Comparison of ENCODE assay signal across 1 cellular context in genomic region chr6:43803055-43803782, GRCh38.
TF ChIP-seq lines count a peak whose summit lies in the region.

No MANE protein-coding gene starts in this region.

TF ChIP-seq in HepG2, 621 proteins besides CTCF, POLR2A, EP300 and RAD21 (continued from another document and continues in another):
- TF ChIP-seq RELA (CRISPR knock-in tag; IDR thresholded peaks at IDR 0.05) = no peak
- no peak for TF ChIP-seq POLR2AphosphoS5 (IDR thresholded peaks at IDR 0.05; ENCODE audit: low read depth, low read length)
- TF ChIP-seq CEBPZ (IDR thresholded peaks at IDR 0.05; ENCODE audit: low read length) = no peak
- peak; percentile 84 for TF ChIP-seq RXRB (CRISPR knock-in tag; IDR thresholded peaks at IDR 0.05; ENCODE audit: borderline replicate concordance)
- no peak for TF ChIP-seq ZFP36L2 (CRISPR knock-in tag; IDR thresholded peaks at IDR 0.05)
- TF ChIP-seq MEIS2 (CRISPR knock-in tag; IDR thresholded peaks at IDR 0.05) = no peak
- TF ChIP-seq PHF20 (CRISPR knock-in tag; IDR thresholded peaks at IDR 0.05) = no peak
- TF ChIP-seq PBX2 (CRISPR knock-in tag; IDR thresholded peaks at IDR 0.05) = no peak
- no peak for TF ChIP-seq MIER3 (CRISPR knock-in tag; IDR thresholded peaks at IDR 0.05; ENCODE audit: borderline replicate concordance)
- TF ChIP-seq KDM3A (CRISPR knock-in tag; IDR thresholded peaks at IDR 0.05; ENCODE audit: low read depth) = no peak; the same call in 1 of the 2 replicates
- TF ChIP-seq RORA (CRISPR knock-in tag; IDR thresholded peaks at IDR 0.05) = no peak
- TF ChIP-seq JARID2 (CRISPR knock-in tag; IDR thresholded peaks at IDR 0.05; ENCODE audit: insufficient replicate concordance) = no peak
- TF ChIP-seq ZNF773 (CRISPR knock-in tag; IDR thresholded peaks at IDR 0.05; ENCODE audit: borderline replicate concordance) = no peak
- no peak for TF ChIP-seq NFYC (CRISPR knock-in tag; IDR thresholded peaks at IDR 0.05)
- TF ChIP-seq AHDC1 (CRISPR knock-in tag; IDR thresholded peaks at IDR 0.05; ENCODE audit: borderline replicate concordance) = no peak
- no peak for TF ChIP-seq EZH2 (conservative IDR thresholded peaks at IDR 0.05; ENCODE audit: low read depth, low read length)
- TF ChIP-seq THAP7 (CRISPR knock-in tag; IDR thresholded peaks at IDR 0.05) = no peak
- TF ChIP-seq ZNF142 (CRISPR knock-in tag; IDR thresholded peaks at IDR 0.05) = no peak
- no peak for TF ChIP-seq ZBTB7A (CRISPR knock-in tag; IDR thresholded peaks at IDR 0.05)
- no peak for TF ChIP-seq TMF1 (CRISPR knock-in tag; IDR thresholded peaks at IDR 0.05; ENCODE audit: low read depth)
- no peak for TF ChIP-seq RNF219 (CRISPR knock-in tag; IDR thresholded peaks at IDR 0.05)
- no peak for TF ChIP-seq KMT2B (CRISPR knock-in tag; IDR thresholded peaks at IDR 0.05)
- TF ChIP-seq CHD2 (IDR thresholded peaks at IDR 0.05; ENCODE audit: low read depth, low read length) = no peak
- TF ChIP-seq CSRNP2 (CRISPR knock-in tag; conservative IDR thresholded peaks at IDR 0.05; ENCODE audit: low read depth) = no peak
- no peak for TF ChIP-seq ZNF276 (CRISPR knock-in tag; IDR thresholded peaks at IDR 0.05; ENCODE audit: low read depth)
- no peak for TF ChIP-seq ZNF337 (CRISPR knock-in tag; IDR thresholded peaks at IDR 0.05; ENCODE audit: borderline replicate concordance, low read depth)
- TF ChIP-seq ZBTB43 (CRISPR knock-in tag; conservative IDR thresholded peaks at IDR 0.05) = no peak
- TF ChIP-seq TOE1 (CRISPR knock-in tag; IDR thresholded peaks at IDR 0.05) = no peak
- no peak for TF ChIP-seq CAMTA2 (CRISPR knock-in tag; IDR thresholded peaks at IDR 0.05; ENCODE audit: borderline replicate concordance)
- no peak for TF ChIP-seq ELF1 (CRISPR knock-in tag; IDR thresholded peaks at IDR 0.05)
- no peak for TF ChIP-seq CHD4 (IDR thresholded peaks at IDR 0.05; ENCODE audit: borderline replicate concordance, low read length)
- TF ChIP-seq CENPX (CRISPR knock-in tag; IDR thresholded peaks at IDR 0.05) = no peak
- TF ChIP-seq ZNF564 (CRISPR knock-in tag; IDR thresholded peaks at IDR 0.05) = no peak
- TF ChIP-seq ZMYM3 (CRISPR knock-in tag; IDR thresholded peaks at IDR 0.05) = peak; percentile 61
- TF ChIP-seq GLI4 (CRISPR knock-in tag; IDR thresholded peaks at IDR 0.05; ENCODE audit: borderline replicate concordance) = no peak
